Comparison of ENCODE assay signal across 1 cellular context in the genomic region with DNA sequence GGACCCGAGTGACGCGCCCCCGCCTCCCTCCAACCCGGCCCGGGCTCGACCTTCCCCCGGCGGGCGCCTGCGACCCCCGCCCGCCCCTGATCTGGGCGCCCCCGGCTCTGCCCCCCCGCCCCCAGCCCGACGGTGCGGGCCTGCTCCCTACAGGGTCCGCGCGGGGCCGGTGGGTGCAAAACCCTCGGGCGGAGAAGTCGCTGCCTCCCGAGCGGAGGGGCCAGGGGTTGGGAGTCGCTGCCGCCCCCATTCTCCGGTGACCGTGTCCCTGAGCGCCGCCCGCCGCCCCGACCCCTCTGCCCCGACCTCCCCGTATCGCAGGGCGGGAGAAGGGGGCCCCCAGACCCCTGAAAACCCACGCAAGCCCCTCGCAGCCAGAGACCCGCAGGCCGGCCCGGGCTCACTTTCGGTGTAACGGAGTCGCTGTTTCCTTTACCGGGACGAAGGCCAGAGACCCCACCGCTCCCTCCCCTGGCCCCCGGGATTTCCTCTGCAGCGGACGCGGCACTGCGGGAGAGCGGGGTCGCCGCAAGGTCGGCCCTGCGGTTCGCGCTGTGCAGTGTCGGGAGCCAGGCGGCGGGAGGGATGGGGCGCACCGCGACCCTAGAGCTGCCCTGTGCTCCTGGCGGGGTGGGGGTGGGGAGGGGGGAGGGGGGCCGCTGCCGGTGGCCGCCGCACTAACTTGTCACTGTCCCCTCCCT.
TF ChIP-seq lines count a peak whose summit lies in the region.

No MANE protein-coding gene starts in this region.

TF ChIP-seq in HepG2, 621 proteins besides CTCF, POLR2A, EP300 and RAD21 (continued from another document):
- TF ChIP-seq, protein P1, sequence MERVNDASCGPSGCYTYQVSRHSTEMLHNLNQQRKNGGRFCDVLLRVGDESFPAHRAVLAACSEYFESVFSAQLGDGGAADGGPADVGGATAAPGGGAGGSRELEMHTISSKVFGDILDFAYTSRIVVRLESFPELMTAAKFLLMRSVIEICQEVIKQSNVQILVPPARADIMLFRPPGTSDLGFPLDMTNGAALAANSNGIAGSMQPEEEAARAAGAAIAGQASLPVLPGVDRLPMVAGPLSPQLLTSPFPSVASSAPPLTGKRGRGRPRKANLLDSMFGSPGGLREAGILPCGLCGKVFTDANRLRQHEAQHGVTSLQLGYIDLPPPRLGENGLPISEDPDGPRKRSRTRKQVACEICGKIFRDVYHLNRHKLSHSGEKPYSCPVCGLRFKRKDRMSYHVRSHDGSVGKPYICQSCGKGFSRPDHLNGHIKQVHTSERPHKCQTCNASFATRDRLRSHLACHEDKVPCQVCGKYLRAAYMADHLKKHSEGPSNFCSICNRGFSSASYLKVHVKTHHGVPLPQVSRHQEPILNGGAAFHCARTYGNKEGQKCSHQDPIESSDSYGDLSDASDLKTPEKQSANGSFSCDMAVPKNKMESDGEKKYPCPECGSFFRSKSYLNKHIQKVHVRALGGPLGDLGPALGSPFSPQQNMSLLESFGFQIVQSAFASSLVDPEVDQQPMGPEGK (CRISPR knock-in tag; IDR thresholded peaks at IDR 0.05) = 0 out of 2 replicates have a peak, but pooled peaks have one; percentile 13
- no peak for TF ChIP-seq MXI1 (IDR thresholded peaks at IDR 0.05; ENCODE audit: borderline replicate concordance, low read depth, low read length)
- TF ChIP-seq ZFX (CRISPR knock-in tag; IDR thresholded peaks at IDR 0.05; ENCODE audit: low read depth) = no peak
- TF ChIP-seq, protein P2, sequence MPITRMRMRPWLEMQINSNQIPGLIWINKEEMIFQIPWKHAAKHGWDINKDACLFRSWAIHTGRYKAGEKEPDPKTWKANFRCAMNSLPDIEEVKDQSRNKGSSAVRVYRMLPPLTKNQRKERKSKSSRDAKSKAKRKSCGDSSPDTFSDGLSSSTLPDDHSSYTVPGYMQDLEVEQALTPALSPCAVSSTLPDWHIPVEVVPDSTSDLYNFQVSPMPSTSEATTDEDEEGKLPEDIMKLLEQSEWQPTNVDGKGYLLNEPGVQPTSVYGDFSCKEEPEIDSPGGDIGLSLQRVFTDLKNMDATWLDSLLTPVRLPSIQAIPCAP (CRISPR knock-in tag; IDR thresholded peaks at IDR 0.05; ENCODE audit: low read depth) = no peak
- TF ChIP-seq ZNF3 (CRISPR knock-in tag; IDR thresholded peaks at IDR 0.05) = no peak
- no peak for TF ChIP-seq IKZF4 (CRISPR knock-in tag; IDR thresholded peaks at IDR 0.05; ENCODE audit: borderline replicate concordance, low read depth, not compliant biosample characterization)
- peak; percentile 31; the same call in 1 of the 2 replicates for TF ChIP-seq RARA (CRISPR knock-in tag; IDR thresholded peaks at IDR 0.05)
- TF ChIP-seq, protein P3, sequence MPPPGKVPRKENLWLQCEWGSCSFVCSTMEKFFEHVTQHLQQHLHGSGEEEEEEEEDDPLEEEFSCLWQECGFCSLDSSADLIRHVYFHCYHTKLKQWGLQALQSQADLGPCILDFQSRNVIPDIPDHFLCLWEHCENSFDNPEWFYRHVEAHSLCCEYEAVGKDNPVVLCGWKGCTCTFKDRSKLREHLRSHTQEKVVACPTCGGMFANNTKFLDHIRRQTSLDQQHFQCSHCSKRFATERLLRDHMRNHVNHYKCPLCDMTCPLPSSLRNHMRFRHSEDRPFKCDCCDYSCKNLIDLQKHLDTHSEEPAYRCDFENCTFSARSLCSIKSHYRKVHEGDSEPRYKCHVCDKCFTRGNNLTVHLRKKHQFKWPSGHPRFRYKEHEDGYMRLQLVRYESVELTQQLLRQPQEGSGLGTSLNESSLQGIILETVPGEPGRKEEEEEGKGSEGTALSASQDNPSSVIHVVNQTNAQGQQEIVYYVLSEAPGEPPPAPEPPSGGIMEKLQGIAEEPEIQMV (CRISPR knock-in tag; IDR thresholded peaks at IDR 0.05; ENCODE audit: low read depth) = peak; percentile 93
- TF ChIP-seq ZKSCAN1 (IDR thresholded peaks at IDR 0.05; ENCODE audit: low read length) = no peak
